In the genomic region with DNA sequence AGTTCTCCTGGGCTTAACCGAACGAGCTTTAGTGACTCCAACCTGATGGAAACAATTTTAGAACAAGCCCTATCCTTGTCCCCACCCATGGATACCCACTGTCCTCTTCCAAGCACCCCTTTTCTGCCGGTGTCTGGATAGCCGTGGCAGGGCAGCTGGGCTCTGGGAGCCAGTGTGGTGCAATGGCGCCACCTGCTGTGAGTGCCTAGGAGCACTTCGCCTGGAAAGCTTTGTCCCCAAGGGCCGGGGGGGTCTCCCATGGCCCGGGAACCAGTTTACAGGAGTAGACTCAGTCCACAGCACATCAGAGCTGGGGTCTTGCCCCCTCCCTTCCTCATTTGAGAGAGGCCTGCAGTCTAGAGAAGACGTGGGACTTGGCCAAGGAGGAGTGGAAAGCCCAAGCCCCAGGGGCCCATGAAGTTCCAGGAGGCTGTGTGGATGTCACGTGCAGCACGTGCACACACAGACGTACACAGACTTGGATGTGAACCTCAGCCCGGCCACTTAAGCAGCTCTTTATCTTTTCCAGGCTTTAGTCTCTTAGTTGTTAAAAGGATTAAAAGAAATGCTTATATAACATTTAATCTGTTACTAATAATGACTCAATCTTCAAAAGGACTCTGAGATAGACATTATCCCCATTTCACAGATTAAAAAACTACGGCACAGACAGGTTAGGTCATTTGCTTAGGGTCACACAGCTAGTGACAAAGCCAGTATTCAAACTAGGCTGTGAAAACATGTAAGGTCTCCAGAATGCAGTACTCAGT, we compare ENCODE assay signal across 7 cellular contexts. TPM values are rescaled to one million over a fixed set of nuclear protein-coding genes. Genes with fewer than 3 reads are reported as not detected.
DNase-seq lines count a peak whose midpoint lies in the region; ATAC-seq and TF ChIP-seq lines count a peak whose summit lies in the region.

No MANE protein-coding gene starts in this region.

- peaks cover 62% of the 10 kb centered on the region for H3K36me3 Mint-ChIP-seq in activated B cell treated with CpG ODN at 0.5 μM for 24 hours (ENCODE audit: low read depth)
- peaks cover 41% of the 10 kb centered on the region for H3K36me3 Mint-ChIP-seq in stimulated activated effector memory CD8-positive, alpha-beta T cell treated with anti-CD3 and anti-CD28 coated beads, Interleukin-12 subunit alpha, Interleukin-12 subunit beta, amount 100 ng/mL, for 72 hours

- no peaks in the 10 kb centered on the region for H3K9me3 Mint-ChIP-seq in activated B cell treated with CpG ODN at 0.5 μM for 24 hours
- H3K9me3 Mint-ChIP-seq in stimulated activated effector memory CD8-positive, alpha-beta T cell treated with anti-CD3 and anti-CD28 coated beads, Interleukin-12 subunit alpha, Interleukin-12 subunit beta, amount 100 ng/mL, for 72 hours: no peaks in the 10 kb centered on the region

- ATAC-seq in activated B cell treated with CpG ODN at 0.5 μM for 24 hours (ENCODE audit: low read depth) (no peak), left lung (peak; percentile 69), HG03354 (IDR thresholded peaks at IDR 0.05; ENCODE audit: poor library complexity, severe bottlenecking, unreplicated experiment) (no peak)
- peak; percentile 55 for ATAC-seq in stimulated activated effector memory CD8-positive, alpha-beta T cell treated with anti-CD3 and anti-CD28 coated beads, Interleukin-12 subunit alpha, Interleukin-12 subunit beta, amount 100 ng/mL, for 72 hours

- no peak overlapping the region for H3K4me3 Mint-ChIP-seq in activated B cell treated with CpG ODN at 0.5 μM for 24 hours
- H3K4me3 Mint-ChIP-seq in stimulated activated effector memory CD8-positive, alpha-beta T cell treated with anti-CD3 and anti-CD28 coated beads, Interleukin-12 subunit alpha, Interleukin-12 subunit beta, amount 100 ng/mL, for 72 hours: no peak overlapping the region

- intact Hi-C loops in activated B cell treated with CpG ODN at 0.5 μM for 24 hours (cut with micrococcal nuclease): loop anchor here (1.0 to 2.0 kb wide), 3 partner anchors 42 to 326 kb away; no protein-coding TSS in a partner anchor
- intact Hi-C loops in colonic mucosa (cut with DNase I): loop anchor here (10.0 kb wide), 1 partner anchor 214 kb away; no protein-coding TSS in a partner anchor
- intact Hi-C loops in left lung (cut with DNase I): no loop called here

- no peak for TF ChIP-seq POLR2A in NB4 (IDR thresholded peaks at IDR 0.05; ENCODE audit: extremely low read depth, insufficient read length)

- H3K36me3 ChIP-seq in colonic mucosa: no peaks in the 10 kb centered on the region
- H3K36me3 ChIP-seq in left lung: peaks cover 0 to 66% of the 10 kb centered on the region in 2 donors

- in situ Hi-C loops in G401 (cut with HindIII; ENCODE audit: low sequenced_read_pairs): no loop called here

- POLR2A ChIA-PET in activated B cell treated with CpG ODN at 0.5 μM for 24 hours (lab: Charles Lee): interaction anchor here (1.5 to 3.5 kb wide), 5 partner anchors 10 to 230 kb away, joined by 5 to 23 read pairs (median 18); a partner anchor contains a TSS

- no peak overlapping the region for H3K27ac ChIP-seq in colonic mucosa
- H3K27ac ChIP-seq in left lung: no peak overlapping the region

- H3K4me3 ChIP-seq in NB4 (ENCODE audit: low read depth, low read length) (no peak overlapping the region), colonic mucosa (no peak overlapping the region), left lung (no peak overlapping the region)

- CTCF ChIA-PET in activated B cell treated with CpG ODN at 0.5 μM for 24 hours (lab: Charles Lee): interaction anchor here (0.7 to 2.7 kb wide), 15 partner anchors 9 to 379 kb away, joined by 3 to 16 read pairs (median 4); no protein-coding TSS in a partner anchor

- DNase-seq in G401 (ENCODE audit: low spot score) (peak; percentile 85), NB4 (ENCODE audit: low read depth) (peak; percentile 69), activated B cell treated with CpG ODN at 0.5 μM for 24 hours (peak; percentile 40), colonic mucosa (peak; percentile 35), left lung (peak in 1 of 2 donors; percentile 87)
- peak; percentile 46 to 66 for DNase-seq in stimulated activated effector memory CD8-positive, alpha-beta T cell treated with anti-CD3 and anti-CD28 coated beads, Interleukin-12 subunit alpha, Interleukin-12 subunit beta, amount 100 ng/mL, for 72 hours (ENCODE audit: low spot score in 2 of 2)

- TF ChIP-seq CTCF in NB4 (IDR thresholded peaks at IDR 0.05; ENCODE audit: low read depth, low read length) (peak; percentile 76), activated B cell treated with CpG ODN at 0.5 μM for 24 hours (IDR thresholded peaks at IDR 0.05) (no peak), colonic mucosa (IDR thresholded peaks at IDR 0.05) (peak; percentile 79), left lung (IDR thresholded peaks at IDR 0.05) (peak; percentile 57 to 65)

- no peaks in the 10 kb centered on the region for H3K27me3 ChIP-seq in colonic mucosa
- peaks cover 0 to 1% of the 10 kb centered on the region in 2 donors for H3K27me3 ChIP-seq in left lung

- no peak overlapping the region for H3K9ac ChIP-seq in colonic mucosa (ENCODE audit: low read depth in 2 of 2, low read length in 2 of 2)

- H3K4me1 ChIP-seq in colonic mucosa (no peaks in the 10 kb centered on the region), left lung (peaks cover 0 to 14% of the 10 kb centered on the region in 2 donors)

- H3K27ac Mint-ChIP-seq in activated B cell treated with CpG ODN at 0.5 μM for 24 hours: no peak overlapping the region
- peak overlapping the region; percentile 17 for H3K27ac Mint-ChIP-seq in stimulated activated effector memory CD8-positive, alpha-beta T cell treated with anti-CD3 and anti-CD28 coated beads, Interleukin-12 subunit alpha, Interleukin-12 subunit beta, amount 100 ng/mL, for 72 hours

- H3K9me3 ChIP-seq in colonic mucosa (no peaks in the 10 kb centered on the region), left lung (no peaks in the 10 kb centered on the region)

- no peaks in the 10 kb centered on the region for H3K27me3 Mint-ChIP-seq in activated B cell treated with CpG ODN at 0.5 μM for 24 hours

- H3K4me1 Mint-ChIP-seq in activated B cell treated with CpG ODN at 0.5 μM for 24 hours: peaks cover 28% of the 10 kb centered on the region
- H3K4me1 Mint-ChIP-seq in stimulated activated effector memory CD8-positive, alpha-beta T cell treated with anti-CD3 and anti-CD28 coated beads, Interleukin-12 subunit alpha, Interleukin-12 subunit beta, amount 100 ng/mL, for 72 hours: peaks cover 28% of the 10 kb centered on the region

RNA-seq across cellular contexts. Expression of a gene that starts 40.9 kb away (rescaled TPM):
- total RNA-seq in G401 (2014; rRNA removed; shearing (Covaris generic)): not detected in 2 replicates
- total RNA-seq in activated B cell treated with CpG ODN at 0.5 μM for 24 hours: 0.09 TPM in 1 of 2 replicates, not detected in the other
- total RNA-seq in colonic mucosa: under 1 TPM; 0.12 to 0.13 TPM
- total RNA-seq in left lung: under 1 TPM in 1 of 2 donors, not detected in 1; 0.26 TPM

RNA-seq across cellular contexts. Expression of a gene that starts 57.3 kb away (rescaled TPM):
- 18.7 and 45.5 TPM in 2 replicates for total RNA-seq in G401 (2014; rRNA removed; shearing (Covaris generic))
- total RNA-seq in activated B cell treated with CpG ODN at 0.5 μM for 24 hours (39.0 and 45.6 TPM in 2 replicates), colonic mucosa (10 to 100 TPM; 20.0 to 24.7 TPM), left lung (10 to 100 TPM; 56.2 to 58.3 TPM)

Comparison
In these comparisons a context has a peak if more than half of its experiments do, and no peak if none do; other contexts are left out.
1. ATAC-seq: peak in left lung (single experiment) and stimulated activated effector memory CD8-positive, alpha-beta T cell treated with anti-CD3 and anti-CD28 coated beads, Interleukin-12 subunit alpha, Interleukin-12 subunit beta, amount 100 ng/mL, for 72 hours (single experiment); none in activated B cell treated with CpG ODN at 0.5 μM for 24 hours (single experiment) and HG03354 (single experiment).
2. intact Hi-C loops: an anchor here in activated B cell treated with CpG ODN at 0.5 μM for 24 hours (1.0 to 2.0 kb wide) and colonic mucosa (10.0 kb wide); none called in left lung.